25 cellular contexts compared by ENCODE assay signal in the genomic region with DNA sequence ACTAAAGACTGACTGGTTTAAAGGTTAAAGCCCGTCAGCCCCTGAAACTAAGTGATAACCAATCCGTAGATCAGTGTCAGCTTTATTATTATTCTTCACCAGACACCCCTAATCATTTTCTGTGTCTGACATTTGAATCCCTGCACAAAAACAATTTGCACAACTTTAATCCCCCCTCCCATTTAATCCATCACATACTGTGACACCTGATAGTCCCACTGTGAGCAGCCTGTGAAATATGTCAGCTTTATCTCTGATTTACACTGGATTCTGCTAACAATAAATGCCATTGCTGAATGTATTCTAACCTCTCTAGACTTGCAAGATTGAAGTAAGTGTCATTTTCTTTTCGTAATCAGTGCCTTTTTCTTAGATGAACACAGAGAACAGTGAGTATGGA.
DNase-seq lines count a peak whose midpoint lies in the region; ATAC-seq, FAIRE-seq and TF ChIP-seq lines count a peak whose summit lies in the region.
"Had no signal": no experiment of that assay in that cellular context is flagged by ENCODE, and none has a peak within 500 bp of the region (broad histone marks: within the 10 kb centered on the region; RNA-seq: fewer than 3 reads in every experiment).

No MANE protein-coding gene starts in this region.

- H3K4me3 ChIP-seq in OCI-LY3 (ENCODE audit: low read length) (no peak overlapping the region), neural cell (ENCODE audit: low read length) (no peak overlapping the region)
- H3K4me3 ChIP-seq: BLaER1, GM12878 had no signal

- H2AFZ ChIP-seq in OCI-LY3 (ENCODE audit: low read depth, low read length) (peak overlapping the region; percentile 43; the same call in 1 of the 2 replicates), neural cell (ENCODE audit: low read depth, low read length) (no peak overlapping the region)

- no peaks in the 10 kb centered on the region for H3K27me3 ChIP-seq in OCI-LY3 (ENCODE audit: low read depth, low read length)
- H3K27me3 ChIP-seq in neural cell (ENCODE audit: insufficient read depth, low read depth, low read length) = no peaks in the 10 kb centered on the region
- H3K27me3 ChIP-seq: BE2C, BLaER1 had no signal

- H3K79me2 ChIP-seq in OCI-LY3 (ENCODE audit: low read length) = no peaks in the 10 kb centered on the region
- no peaks in the 10 kb centered on the region for H3K79me2 ChIP-seq in neural cell (replicated peaks; ENCODE audit: insufficient read depth, low read length)

- H4K20me1 ChIP-seq in OCI-LY3 (ENCODE audit: insufficient read depth, low read length) (no peaks in the 10 kb centered on the region), neural cell (ENCODE audit: insufficient read depth) (no peaks in the 10 kb centered on the region)
- H4K20me1 ChIP-seq: BLaER1 had no signal

- H3K4me2 ChIP-seq in OCI-LY3 (ENCODE audit: low read length) (no peak overlapping the region), neural cell (ENCODE audit: low read length) (peak overlapping the region; percentile 2)
- H3K4me2 ChIP-seq: BLaER1 had no signal

- peak; percentile 62 for FAIRE-seq in H54 (lab: Jason Lieb, UNC)
- FAIRE-seq: A204.1, GM12878, GM12892, GM18507 had no signal

- H3K36me3 ChIP-seq in OCI-LY3 (replicated peaks; ENCODE audit: low read depth, low read length) (no peaks in the 10 kb centered on the region), neural cell (ENCODE audit: insufficient read depth, low read length) (no peaks in the 10 kb centered on the region)
- H3K36me3 ChIP-seq: BE2C, BLaER1 had no signal

- no peak for DNase-seq in H54 (ENCODE audit: insufficient read length, low spot score)
- peak; percentile 73 for DNase-seq in NCI-H82 (lab: John Stamatoyannopoulos, UW)
- no peak for DNase-seq in effector CD8-positive, alpha-beta T cell (lab: John Stamatoyannopoulos, UW)
- no peak for DNase-seq in SKM-1 (lab: John Stamatoyannopoulos, UW; ENCODE audit: unreplicated experiment)
- no peak for DNase-seq in nucleus accumbens (lab: John Stamatoyannopoulos, UW)
- DNase-seq: 8988T; ACHN; BE2C; C1 segment of cervical spinal cord; CD4-positive, alpha-beta memory T cell; CD4-positive, CD25-positive, alpha-beta regulatory T cell; CD8-positive, alpha-beta memory T cell; COR-L47; DMS79; DND-41; EL; GDM1 had no signal

- H3K4me1 ChIP-seq in OCI-LY3 (ENCODE audit: low read length) = no peaks in the 10 kb centered on the region
- H3K4me1 ChIP-seq: BE2C, BLaER1 had no signal

- H3K9me2 ChIP-seq in neural cell (ENCODE audit: insufficient read depth, low read length) = no peaks in the 10 kb centered on the region

- TF ChIP-seq EP300 in neural cell (conservative IDR thresholded peaks at IDR 0.05; ENCODE audit: poor library complexity, severe bottlenecking) = peak; percentile 99

- TF ChIP-seq CTCF in OCI-LY3 (IDR thresholded peaks at IDR 0.05; ENCODE audit: low read depth, low read length) = no peak
- no peak for TF ChIP-seq CTCF in neural cell (IDR thresholded peaks at IDR 0.05; ENCODE audit: poor library complexity, severe bottlenecking)

- H3K9ac ChIP-seq in OCI-LY3 (ENCODE audit: low read length) (no peak overlapping the region), neural cell (ENCODE audit: low read length) (no peak overlapping the region)
- H3K9ac ChIP-seq: BLaER1 had no signal

- ATAC-seq in HG02884 (IDR thresholded peaks at IDR 0.05; ENCODE audit: unreplicated experiment) = no peak
- ATAC-seq: GM12878 had no signal

- no peaks in the 10 kb centered on the region for H3K9me3 ChIP-seq in OCI-LY3 (ENCODE audit: insufficient read depth, low read length)
- no peaks in the 10 kb centered on the region for H3K9me3 ChIP-seq in neural cell (ENCODE audit: low read length)
- H3K9me3 ChIP-seq: BE2C, BLaER1 had no signal

- peak; percentile 50 for TF ChIP-seq RAD21 in neural cell (conservative IDR thresholded peaks at IDR 0.05)

- H3K27ac ChIP-seq in OCI-LY3 (ENCODE audit: low read length) (no peak overlapping the region), neural cell (ENCODE audit: low read length) (peak overlapping the region; percentile 82)
- H3K27ac ChIP-seq: BLaER1 had no signal

- no peaks in the 10 kb centered on the region for H3F3A ChIP-seq in neural cell (ENCODE audit: insufficient read depth, low read length, poor library complexity, severe bottlenecking)

- TF ChIP-seq POLR2A in H54 (IDR thresholded peaks at IDR 0.05; ENCODE audit: low read depth, low read length) = no peak

TF ChIP-seq in neural cell, 6 proteins besides CTCF, POLR2A, EP300 and RAD21:
- peak; percentile 55 for TF ChIP-seq REST (IDR thresholded peaks at IDR 0.05; ENCODE audit: borderline replicate concordance)
- TF ChIP-seq POLR2AphosphoS5 (IDR thresholded peaks at IDR 0.05) = peak; percentile 89
- TF ChIP-seq EZH2 (IDR thresholded peaks at IDR 0.05; ENCODE audit: borderline replicate concordance, insufficient read depth, low read length, poor library complexity, severe bottlenecking) = no peak
- TF ChIP-seq SMC3 (conservative IDR thresholded peaks at IDR 0.05; ENCODE audit: poor library complexity) = peak; percentile 39
